1 cellular context compared by ENCODE assay signal in genomic region chr3:59818033-59818936, GRCh38.
TF ChIP-seq lines count a peak whose summit lies in the region.

No MANE protein-coding gene starts in this region.

TF ChIP-seq in WTC11, 78 proteins besides CTCF, POLR2A, EP300 and RAD21 (continued from another document):
- TF ChIP-seq FOXK1 (CRISPR knock-in tag; IDR thresholded peaks at IDR 0.05) = no peak
- TF ChIP-seq MYBL2 (CRISPR knock-in tag; IDR thresholded peaks at IDR 0.05) = no peak
